Comparison of ENCODE assay signal across 1 cellular context in the genomic region with DNA sequence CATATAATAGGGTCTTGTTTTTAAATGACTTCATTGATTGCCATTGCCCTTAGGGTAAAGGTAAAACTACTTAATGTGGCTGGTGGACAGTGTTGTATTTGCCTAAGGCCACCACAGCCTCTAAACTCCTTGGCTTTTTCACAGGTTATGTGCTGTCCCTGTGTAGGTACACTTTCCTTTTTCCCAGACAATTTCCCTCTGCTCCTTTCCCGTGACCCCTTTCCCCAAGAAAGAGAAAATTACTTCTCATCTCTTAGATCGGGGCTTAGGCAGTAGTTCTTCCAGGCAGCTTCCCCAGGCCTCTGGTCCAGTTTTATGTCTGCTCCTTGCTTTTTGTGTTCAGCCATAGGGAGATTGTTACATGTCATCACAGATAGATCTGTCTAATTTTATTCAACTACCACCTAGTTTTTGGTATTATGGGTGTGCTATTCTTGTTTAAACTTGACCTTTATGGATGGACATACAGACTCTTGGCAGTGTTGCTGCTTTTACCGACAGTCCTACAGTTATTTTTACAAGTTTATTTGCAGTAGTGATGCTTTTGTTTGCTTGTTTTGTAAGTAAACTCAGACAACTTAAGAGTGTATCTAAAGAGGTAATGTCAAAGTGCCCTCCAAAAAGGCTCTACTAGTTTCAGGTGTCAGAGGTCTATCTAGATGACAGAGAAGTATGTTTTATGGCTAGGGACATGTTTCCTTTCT.
TF ChIP-seq lines count a peak whose summit lies in the region.

No MANE protein-coding gene starts in this region.

TF ChIP-seq in GM12878, 131 proteins besides CTCF, POLR2A, EP300 and RAD21:
- TF ChIP-seq CHD1 (IDR thresholded peaks at IDR 0.05; ENCODE audit: low read depth, low read length) (no peak), BMI1 (IDR thresholded peaks at IDR 0.05; ENCODE audit: borderline replicate concordance) (no peak), SMAD5 (IDR thresholded peaks at IDR 0.05; ENCODE audit: low read depth) (no peak), ETV6 (conservative IDR thresholded peaks at IDR 0.05 in 1 of 2, IDR thresholded peaks at IDR 0.05 in 1 of 2; ENCODE audit: borderline replicate concordance in 1 of 2, low read depth in 1 of 2) (0 out of 4 replicates have a peak, but pooled peaks of 1 of the 2 experiments have one; percentile 46)
- TF ChIP-seq, protein P1, sequence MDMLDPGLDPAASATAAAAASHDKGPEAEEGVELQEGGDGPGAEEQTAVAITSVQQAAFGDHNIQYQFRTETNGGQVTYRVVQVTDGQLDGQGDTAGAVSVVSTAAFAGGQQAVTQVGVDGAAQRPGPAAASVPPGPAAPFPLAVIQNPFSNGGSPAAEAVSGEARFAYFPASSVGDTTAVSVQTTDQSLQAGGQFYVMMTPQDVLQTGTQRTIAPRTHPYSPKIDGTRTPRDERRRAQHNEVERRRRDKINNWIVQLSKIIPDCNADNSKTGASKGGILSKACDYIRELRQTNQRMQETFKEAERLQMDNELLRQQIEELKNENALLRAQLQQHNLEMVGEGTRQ (IDR thresholded peaks at IDR 0.05; ENCODE audit: borderline replicate concordance, low read depth, low read length): no peak
